Comparison of ENCODE assay signal across 11 cellular contexts in genomic region chr2:43569921-43570320, GRCh38. TPM values are rescaled to one million over a fixed set of nuclear protein-coding genes. Genes with fewer than 3 reads are reported as not detected.
DNase-seq lines count a peak whose midpoint lies in the region; ATAC-seq lines count a peak whose summit lies in the region.
"Had no signal": no experiment of that assay in that cellular context is flagged by ENCODE, and none has a peak within 500 bp of the region (broad histone marks: within the 10 kb centered on the region; RNA-seq: fewer than 3 reads in every experiment).

No MANE protein-coding gene starts in this region.

- peak overlapping the region; percentile 92 for H3K27ac Mint-ChIP-seq in activated CD4-positive, alpha-beta T cell treated with anti-CD3 and anti-CD28 coated beads, Interleukin-2, amount 10 ng/mL, durations not matched to agents 24 days and 14 days
- H3K27ac Mint-ChIP-seq in activated naive CD8-positive, alpha-beta T cell treated with anti-CD3 and anti-CD28 coated beads, Interleukin-2, amount 50 U/mL, for 24 hours, result peak overlapping the region; percentile 26

- peaks cover 27% of the 10 kb centered on the region for H3K4me1 Mint-ChIP-seq in activated CD4-positive, alpha-beta T cell treated with anti-CD3 and anti-CD28 coated beads, Interleukin-2, amount 10 ng/mL, durations not matched to agents 24 days and 14 days
- peaks cover 47% of the 10 kb centered on the region for H3K4me1 Mint-ChIP-seq in activated naive CD8-positive, alpha-beta T cell treated with anti-CD3 and anti-CD28 coated beads, Interleukin-2, amount 50 U/mL, for 24 hours

- intact Hi-C loops in activated CD4-positive, alpha-beta T cell treated with anti-CD3 and anti-CD28 coated beads, Interleukin-2, amount 10 ng/mL, durations not matched to agents 24 days and 14 days (cut with micrococcal nuclease), result loop anchor here (1.0 kb wide), 1 partner anchor 11 kb away; no protein-coding TSS in a partner anchor

- no peaks in the 10 kb centered on the region for H3K9me3 Mint-ChIP-seq in activated CD4-positive, alpha-beta T cell treated with anti-CD3 and anti-CD28 coated beads, Interleukin-2, amount 10 ng/mL, durations not matched to agents 24 days and 14 days
- H3K9me3 Mint-ChIP-seq in activated naive CD8-positive, alpha-beta T cell treated with anti-CD3 and anti-CD28 coated beads, Interleukin-2, amount 50 U/mL, for 24 hours, result no peaks in the 10 kb centered on the region

- DNase-seq in activated CD4-positive, alpha-beta T cell treated with anti-CD3 and anti-CD28 coated beads, Interleukin-2, amount 10 ng/mL, durations not matched to agents 24 days and 14 days, result peak; percentile 70
- DNase-seq in activated CD4-positive, alpha-beta T cell treated with anti-CD3 and anti-CD28 coated beads for 4 hours, result no peak
- DNase-seq in activated naive CD8-positive, alpha-beta T cell treated with anti-CD3 and anti-CD28 coated beads, Interleukin-2, amount 50 U/mL, for 24 hours, result no peak
- DNase-seq in inferior parietal cortex (ENCODE audit: extremely low spot score) (no peak), KBM-7 (no peak)
- DNase-seq: DND-41, NCI-H2029 had no signal

- H3K4me3 Mint-ChIP-seq in activated CD4-positive, alpha-beta T cell treated with anti-CD3 and anti-CD28 coated beads, Interleukin-2, amount 10 ng/mL, durations not matched to agents 24 days and 14 days, result peak overlapping the region; percentile 63
- no peak overlapping the region for H3K4me3 Mint-ChIP-seq in activated naive CD8-positive, alpha-beta T cell treated with anti-CD3 and anti-CD28 coated beads, Interleukin-2, amount 50 U/mL, for 24 hours

- no peaks in the 10 kb centered on the region for H3K27me3 Mint-ChIP-seq in activated CD4-positive, alpha-beta T cell treated with anti-CD3 and anti-CD28 coated beads, Interleukin-2, amount 10 ng/mL, durations not matched to agents 24 days and 14 days
- no peaks in the 10 kb centered on the region for H3K27me3 Mint-ChIP-seq in activated naive CD8-positive, alpha-beta T cell treated with anti-CD3 and anti-CD28 coated beads, Interleukin-2, amount 50 U/mL, for 24 hours

- peaks cover 58% of the 10 kb centered on the region for H3K36me3 Mint-ChIP-seq in activated CD4-positive, alpha-beta T cell treated with anti-CD3 and anti-CD28 coated beads, Interleukin-2, amount 10 ng/mL, durations not matched to agents 24 days and 14 days (ENCODE audit: low read depth)
- peaks cover 62% of the 10 kb centered on the region for H3K36me3 Mint-ChIP-seq in activated naive CD8-positive, alpha-beta T cell treated with anti-CD3 and anti-CD28 coated beads, Interleukin-2, amount 50 U/mL, for 24 hours (ENCODE audit: low read depth)

- ATAC-seq in GM21381 (IDR thresholded peaks at IDR 0.05; ENCODE audit: unreplicated experiment) (peak; percentile 64), HG03196 (IDR thresholded peaks at IDR 0.05; ENCODE audit: unreplicated experiment) (peak; percentile 68), esophagus mucosa (no peak)
- peak; percentile 88 for ATAC-seq in activated naive CD8-positive, alpha-beta T cell treated with anti-CD3 and anti-CD28 coated beads, Interleukin-2, amount 50 U/mL, for 24 hours
- ATAC-seq: A549 had no signal

- in situ Hi-C loops in KBM-7 (cut with MboI; ENCODE audit: low pct_unique_long_range_greater_than_20kb, low sequenced_read_pairs), result no loop called here

RNA-seq across cellular contexts. Expression of gene THADA, which starts 25.9 kb away (rescaled TPM):
- total RNA-seq in activated CD4-positive, alpha-beta T cell treated with anti-CD3 and anti-CD28 coated beads, Interleukin-2, amount 10 ng/mL, durations not matched to agents 24 days and 14 days, result 41.6 and 55.4 TPM in 2 replicates
- total RNA-seq in esophagus mucosa, result 20.8 TPM
